17 cellular contexts compared by ENCODE assay signal in the genomic region with DNA sequence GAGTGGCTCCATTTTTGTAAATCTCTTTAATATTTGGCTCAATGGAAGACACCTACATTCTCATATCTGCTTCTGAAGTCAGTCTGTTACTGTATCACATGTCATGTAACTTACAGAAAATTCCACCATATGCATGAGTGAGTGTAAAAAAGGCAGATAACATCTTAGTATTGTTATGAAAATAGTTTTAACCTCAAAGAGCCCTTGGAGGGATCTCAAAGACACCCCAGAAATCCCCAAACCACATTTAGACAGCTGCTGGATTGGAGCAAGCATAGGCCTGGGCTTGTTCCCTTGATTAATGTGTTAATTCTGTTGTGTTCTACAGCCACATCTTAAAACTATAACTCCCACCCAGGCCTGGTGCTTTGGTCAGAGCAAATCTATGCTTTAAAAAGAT. TPM values are rescaled to one million over a fixed set of nuclear protein-coding genes. Genes with fewer than 3 reads are reported as not detected.
DNase-seq lines count a peak whose midpoint lies in the region; ATAC-seq and TF ChIP-seq lines count a peak whose summit lies in the region.
"Had no signal": no experiment of that assay in that cellular context is flagged by ENCODE, and none has a peak within 500 bp of the region (broad histone marks: within the 10 kb centered on the region; RNA-seq: fewer than 3 reads in every experiment).

No MANE protein-coding gene starts in this region.

- POLR2A ChIA-PET in GM10248 (lab: Yijun Ruan, JAX), result interaction anchor here (0.6 kb wide), 1 partner anchor 484 kb away, joined by 3 read pairs; no protein-coding TSS in a partner anchor

- CTCF ChIA-PET in GM10248 (lab: Yijun Ruan, JAX), result interaction anchor here (1.1 kb wide), 1 partner anchor 25 kb away, joined by 3 read pairs; no protein-coding TSS in a partner anchor

- TF ChIP-seq CTCF in GM10248 (IDR thresholded peaks at IDR 0.05; ENCODE audit: control extremely low read depth, extremely low read depth, low read depth, missing control alignments), result no peak

- H3K4me1 Mint-ChIP-seq in activated T-helper 1 cell treated with anti-CD3 and anti-CD28 coated beads, Interleukin-12 subunit alpha, Interleukin-12 subunit beta, Interleukin-2, Interleukin-4 antibody, amounts not matched to agents 30 ng/mL and 10 ng/mL and 1 ng/mL, durations not matched to agents 14 hours and 24 hours and 36 hours (ENCODE audit: low read depth), result peaks cover 31% of the 10 kb centered on the region

- H3K4me3 Mint-ChIP-seq in activated T-helper 1 cell treated with anti-CD3 and anti-CD28 coated beads, Interleukin-12 subunit alpha, Interleukin-12 subunit beta, Interleukin-2, Interleukin-4 antibody, amounts not matched to agents 30 ng/mL and 10 ng/mL and 1 ng/mL, durations not matched to agents 14 hours and 24 hours and 36 hours, result no peak overlapping the region
- H3K4me3 Mint-ChIP-seq: B cell, T-cell had no signal

- ATAC-seq in GM18867 (IDR thresholded peaks at IDR 0.05; ENCODE audit: unreplicated experiment) (peak; percentile 62), HG02798 (IDR thresholded peaks at IDR 0.05; ENCODE audit: poor library complexity, unreplicated experiment) (peak; percentile 73), HG02840 (IDR thresholded peaks at IDR 0.05; ENCODE audit: low FRiP score, unreplicated experiment) (no peak), HG02571 (IDR thresholded peaks at IDR 0.05; ENCODE audit: unreplicated experiment) (no peak)

- peaks cover 2% of the 10 kb centered on the region for H3K27me3 Mint-ChIP-seq in activated T-helper 1 cell treated with anti-CD3 and anti-CD28 coated beads, Interleukin-12 subunit alpha, Interleukin-12 subunit beta, Interleukin-2, Interleukin-4 antibody, amounts not matched to agents 30 ng/mL and 10 ng/mL and 1 ng/mL, durations not matched to agents 14 hours and 24 hours and 36 hours (ENCODE audit: insufficient read depth)
- H3K27me3 Mint-ChIP-seq: B cell, T-cell had no signal

- peak overlapping the region; percentile 63 for H3K27ac Mint-ChIP-seq in activated T-helper 1 cell treated with anti-CD3 and anti-CD28 coated beads, Interleukin-12 subunit alpha, Interleukin-12 subunit beta, Interleukin-2, Interleukin-4 antibody, amounts not matched to agents 30 ng/mL and 10 ng/mL and 1 ng/mL, durations not matched to agents 14 hours and 24 hours and 36 hours
- H3K27ac Mint-ChIP-seq: B cell had no signal

- H3K9me3 Mint-ChIP-seq in activated T-helper 1 cell treated with anti-CD3 and anti-CD28 coated beads, Interleukin-12 subunit alpha, Interleukin-12 subunit beta, Interleukin-2, Interleukin-4 antibody, amounts not matched to agents 30 ng/mL and 10 ng/mL and 1 ng/mL, durations not matched to agents 14 hours and 24 hours and 36 hours, result no peaks in the 10 kb centered on the region
- H3K9me3 Mint-ChIP-seq: T-cell had no signal

- peaks cover 26% of the 10 kb centered on the region for H3K36me3 Mint-ChIP-seq in activated T-helper 1 cell treated with anti-CD3 and anti-CD28 coated beads, Interleukin-12 subunit alpha, Interleukin-12 subunit beta, Interleukin-2, Interleukin-4 antibody, amounts not matched to agents 30 ng/mL and 10 ng/mL and 1 ng/mL, durations not matched to agents 14 hours and 24 hours and 36 hours (ENCODE audit: low read depth)

- intact Hi-C loops in activated T-helper 1 cell treated with anti-CD3 and anti-CD28 coated beads, Interleukin-12 subunit alpha, Interleukin-12 subunit beta, Interleukin-2, Interleukin-4 antibody, amounts not matched to agents 30 ng/mL and 10 ng/mL and 1 ng/mL, durations not matched to agents 14 hours and 24 hours and 36 hours (cut with micrococcal nuclease), result loop anchor here (1.0 to 2.0 kb wide), 4 partner anchors 12 to 27 kb away; a partner anchor contains a TSS

- peak; percentile 43 for DNase-seq in GM10248 (ENCODE audit: extremely low spot score)
- peak; percentile 30 for DNase-seq in activated T-helper 1 cell treated with anti-CD3 and anti-CD28 coated beads, Interleukin-12 subunit alpha, Interleukin-12 subunit beta, Interleukin-2, Interleukin-4 antibody, amounts not matched to agents 30 ng/mL and 10 ng/mL and 1 ng/mL, durations not matched to agents 14 hours and 24 hours and 36 hours (ENCODE audit: low spot score)
- DNase-seq in iPS-NIHi11 (ENCODE audit: low spot score), result no peak
- DNase-seq in NCI-H524 (lab: John Stamatoyannopoulos, UW), result no peak
- DNase-seq: DMS53; effector CD4-positive, alpha-beta T cell; foreskin melanocyte; kidney; NCI-H1930; OCI-M1; T-cell had no signal

RNA-seq across cellular contexts. Expression of a gene that starts 16.9 kb away (rescaled TPM):
- 14.2 and 14.3 TPM in 2 replicates for total RNA-seq in activated T-helper 1 cell treated with anti-CD3 and anti-CD28 coated beads, Interleukin-12 subunit alpha, Interleukin-12 subunit beta, Interleukin-2, Interleukin-4 antibody, amounts not matched to agents 30 ng/mL and 10 ng/mL and 1 ng/mL, durations not matched to agents 14 hours and 24 hours and 36 hours

RNA-seq across cellular contexts. Expression of a gene that starts 26.9 kb away (rescaled TPM):
- total RNA-seq in activated T-helper 1 cell treated with anti-CD3 and anti-CD28 coated beads, Interleukin-12 subunit alpha, Interleukin-12 subunit beta, Interleukin-2, Interleukin-4 antibody, amounts not matched to agents 30 ng/mL and 10 ng/mL and 1 ng/mL, durations not matched to agents 14 hours and 24 hours and 36 hours, result 0.17 TPM in 1 of 2 replicates, not detected in the other
- total RNA-seq: ascending aorta, B cell had no signal

Comparison
In these comparisons a context has a peak if more than half of its experiments do, and no peak if none do; other contexts are left out.
1. DNase-seq: peak in GM10248 (single experiment) and activated T-helper 1 cell treated with anti-CD3 and anti-CD28 coated beads, Interleukin-12 subunit alpha, Interleukin-12 subunit beta, Interleukin-2, Interleukin-4 antibody, amounts not matched to agents 30 ng/mL and 10 ng/mL and 1 ng/mL, durations not matched to agents 14 hours and 24 hours and 36 hours (single experiment); none in iPS-NIHi11 (single experiment) and NCI-H524 (0 of 2).
2. ATAC-seq: peak in GM18867 (single experiment) and HG02798 (single experiment); none in HG02840 (single experiment) and HG02571 (single experiment).